ENCODE assay signal across 8 cellular contexts in genomic region chr3:125141596-125142417, GRCh38.
DNase-seq lines count a peak whose midpoint lies in the region; ATAC-seq and TF ChIP-seq lines count a peak whose summit lies in the region.

No MANE protein-coding gene starts in this region.

- peak overlapping the region; percentile 71 for H3K4me2 ChIP-seq in mesenchymal stem cell (ENCODE audit: low read length, poor library complexity, severe bottlenecking)

- H3K27ac ChIP-seq in AG04450 (ENCODE audit: low read depth, low read length) (no peak overlapping the region), dorsolateral prefrontal cortex (peak overlapping the region in 49 of 59 donors; percentile 2 to 88 (median 54)), mesenchymal stem cell (ENCODE audit: low read length, poor library complexity, severe bottlenecking) (no peak overlapping the region)

- no peak for DNase-seq in AG04450 (ENCODE audit: low read depth, low spot score)
- DNase-seq in activated CD4-positive, CD25-positive, alpha-beta regulatory T cell treated with anti-CD3 and anti-CD28 coated beads, Interleukin-2, amount 50 U/mL, for 72 hours: peak; percentile 71
- DNase-seq in dorsolateral prefrontal cortex: peak in 4 of 10 donors; percentile 44 to 62 (median 62)
- DNase-seq in mesenchymal stem cell: no peak
- DNase-seq in stimulated activated CD8-positive, alpha-beta memory T cell treated with anti-CD3 and anti-CD28 coated beads, Interleukin-15, amount 100 ng/mL, for 48 hours (ENCODE audit: low read depth in 2 of 2): peak; percentile 74 to 76
- DNase-seq in GM19238 (ENCODE audit: insufficient read length, low spot score): no peak

- peak overlapping the region; percentile 93 for H4K8ac ChIP-seq in mesenchymal stem cell (ENCODE audit: low read length)

- peaks cover 1% of the 10 kb centered on the region for H3K79me1 ChIP-seq in mesenchymal stem cell (replicated peaks; ENCODE audit: low read length, poor library complexity, severe bottlenecking)

- no peaks in the 10 kb centered on the region for H3K36me3 ChIP-seq in mesenchymal stem cell (ENCODE audit: control insufficient read depth in 1 of 2, insufficient read depth in 2 of 2, low read depth in 1 of 2, low read length in 2 of 2)

- peak overlapping the region; percentile 77 to 81 for H3K4ac ChIP-seq in mesenchymal stem cell (ENCODE audit: low read depth in 1 of 2, low read length in 2 of 2)

- peak overlapping the region; percentile 93 for H4K91ac ChIP-seq in mesenchymal stem cell (ENCODE audit: low read length)

- TF ChIP-seq CTCF in AG04450 (IDR thresholded peaks at IDR 0.05; ENCODE audit: low read depth, low read length): peak; percentile 14; the same call in 1 of the 2 replicates
- peak in 37 of 56 donors; percentile 10 to 48 (median 29) for TF ChIP-seq CTCF in dorsolateral prefrontal cortex (IDR thresholded peaks at IDR 0.05 in 54 of 56, conservative IDR thresholded peaks at IDR 0.05 in 2 of 56; ENCODE audit: low read depth in 1 of 56, partially characterized antibody in 56 of 56)

- POLR2A ChIA-PET in AG04450 (lab: Yijun Ruan, JAX): interaction anchor here (1.6 kb wide), 1 partner anchor 12 kb away, joined by 7 read pairs; no protein-coding TSS in a partner anchor

- peak overlapping the region; percentile 93 to 94 for H3K18ac ChIP-seq in mesenchymal stem cell (ENCODE audit: low read depth in 1 of 2, low read length in 2 of 2)

- CTCF ChIA-PET in AG04450 (lab: Charles Lee): interaction anchor here (0.6 to 1.9 kb wide), 2 partner anchors 213 to 297 kb away, joined by 4 to 9 read pairs; no protein-coding TSS in a partner anchor

- peaks cover 3% of the 10 kb centered on the region; the same call in 1 of the 2 replicates for H3K9me3 ChIP-seq in AG04450 (ENCODE audit: control insufficient read depth, insufficient read depth, low read length)
- H3K9me3 ChIP-seq in mesenchymal stem cell (ENCODE audit: control insufficient read depth, low read length): no peaks in the 10 kb centered on the region

- H3K23ac ChIP-seq in mesenchymal stem cell (ENCODE audit: low read length in 2 of 2): no peak overlapping the region

- H2BK5ac ChIP-seq in mesenchymal stem cell (ENCODE audit: low read depth, low read length, poor library complexity, severe bottlenecking): peak overlapping the region; percentile 46

- H2BK15ac ChIP-seq in mesenchymal stem cell (ENCODE audit: low read depth, poor library complexity, severe bottlenecking): peak overlapping the region; percentile 92

- peak; percentile 65 for ATAC-seq in GM19023 (IDR thresholded peaks at IDR 0.05; ENCODE audit: unreplicated experiment)
- ATAC-seq in HG03280 (IDR thresholded peaks at IDR 0.05; ENCODE audit: unreplicated experiment): peak; percentile 55

- WGBS in mesenchymal stem cell: 13% methylated on average over 55 of the region's 61 CpGs

- peak overlapping the region; percentile 58 for H3K9ac ChIP-seq in mesenchymal stem cell (ENCODE audit: low read length)

- peak overlapping the region; percentile 96 for H2BK120ac ChIP-seq in mesenchymal stem cell (ENCODE audit: low read depth, low read length)

- H2BK12ac ChIP-seq in mesenchymal stem cell (ENCODE audit: low read length in 2 of 2): peak overlapping the region; percentile 42 to 95

- H3K4me1 ChIP-seq in mesenchymal stem cell (ENCODE audit: control insufficient read depth, insufficient read depth, low read depth, low read length): peaks cover 49% of the 10 kb centered on the region

- intact Hi-C loops in dorsolateral prefrontal cortex (cut with DNase I): no loop called here

- H3K4me3 ChIP-seq in AG04450 (ENCODE audit: low read depth, low read length) (0 out of 2 replicates have a peak overlapping the region, but pooled peaks have one; percentile 27), dorsolateral prefrontal cortex (peak overlapping the region; percentile 22 to 68 (median 53)), mesenchymal stem cell (ENCODE audit: insufficient read depth in 1 of 2, low read depth in 1 of 2, low read length in 2 of 2) (peak overlapping the region in 1 of 2 experiments; percentile 58)

- H2AK5ac ChIP-seq in mesenchymal stem cell (ENCODE audit: low read length, severe bottlenecking): no peak overlapping the region

- H3K14ac ChIP-seq in mesenchymal stem cell (ENCODE audit: low read length in 2 of 2): no peak overlapping the region

- H3K27me3 ChIP-seq in AG04450 (ENCODE audit: control insufficient read depth, insufficient read depth, low read length) (no peaks in the 10 kb centered on the region), dorsolateral prefrontal cortex (no peaks in the 10 kb centered on the region), mesenchymal stem cell (ENCODE audit: control insufficient read depth in 1 of 2, insufficient read depth in 1 of 2, low read length in 2 of 2) (no peaks in the 10 kb centered on the region)

- H2AFZ ChIP-seq in mesenchymal stem cell (ENCODE audit: low read depth, low read length): peak overlapping the region; percentile 19

Comparison
In these comparisons a context has a peak if more than half of its experiments do, and no peak if none do; other contexts are left out.
1. DNase-seq: peak in activated CD4-positive, CD25-positive, alpha-beta regulatory T cell treated with anti-CD3 and anti-CD28 coated beads, Interleukin-2, amount 50 U/mL, for 72 hours (single experiment) and stimulated activated CD8-positive, alpha-beta memory T cell treated with anti-CD3 and anti-CD28 coated beads, Interleukin-15, amount 100 ng/mL, for 48 hours (2 of 2); none in AG04450 (single experiment), mesenchymal stem cell (single experiment) and GM19238 (single experiment).
2. H3K27ac ChIP-seq: peak in dorsolateral prefrontal cortex (49 of 59); none in AG04450 (single experiment) and mesenchymal stem cell (single experiment).